In genomic region chr15:80384442-80384841, GRCh38 we compare ENCODE assay signal across 34 cellular contexts. TPM values are rescaled to one million over a fixed set of nuclear protein-coding genes. Genes with fewer than 3 reads are reported as not detected.
"Had no signal": no experiment of that assay in that cellular context is flagged by ENCODE, and none has a peak within 500 bp of the region (broad histone marks: within the 10 kb centered on the region; RNA-seq: fewer than 3 reads in every experiment).

No MANE protein-coding gene starts in this region.

- H3K9me3 Mint-ChIP-seq: activated CD4-positive, alpha-beta memory T cell treated with anti-CD3 and anti-CD28 coated beads, Interleukin-2, amount 10 ng/mL, durations not matched to agents 7 days and 5 days; activated CD4-positive, alpha-beta T cell treated with anti-CD3 and anti-CD28 coated beads, Interleukin-2, amount 10 ng/mL, durations not matched to agents 7 days and 5 days; activated T-helper 17 cell treated with anti-CD3 and anti-CD28 coated beads, Interleukin-2, amount 50 U/mL, for 72 hours; nephron progenitor cell; stimulated activated memory B cell treated with anti-CD40 and anti-IgM and Interleukin-4, amounts not matched to agents 10 μg/mL and 1 μg/mL and 100 μg/mL, for 72 hours; stimulated activated naive CD8-positive, alpha-beta T cell treated with anti-CD3 and anti-CD28 coated beads, Interleukin-15, amount 100 ng/mL, for 72 hours had no signal

- H3K27ac Mint-ChIP-seq: activated CD4-positive, alpha-beta memory T cell treated with anti-CD3 and anti-CD28 coated beads, Interleukin-2, amount 10 ng/mL, durations not matched to agents 7 days and 5 days; activated CD4-positive, alpha-beta T cell treated with anti-CD3 and anti-CD28 coated beads, Interleukin-2, amount 10 ng/mL, durations not matched to agents 7 days and 5 days; activated T-helper 17 cell treated with anti-CD3 and anti-CD28 coated beads, Interleukin-2, amount 50 U/mL, for 72 hours; nephron progenitor cell; progenitor cell of endocrine pancreas; stimulated activated memory B cell treated with anti-CD40 and anti-IgM and Interleukin-4, amounts not matched to agents 10 μg/mL and 1 μg/mL and 100 μg/mL, for 72 hours; stimulated activated naive CD8-positive, alpha-beta T cell treated with anti-CD3 and anti-CD28 coated beads, Interleukin-15, amount 100 ng/mL, for 72 hours; T-cell; WTC11 had no signal

- H3K4me3 ChIP-seq: gastrocnemius medialis, ovary, sigmoid colon, smooth muscle cell, thyroid gland, upper lobe of left lung had no signal

- H3K4me1 Mint-ChIP-seq: activated CD4-positive, alpha-beta memory T cell treated with anti-CD3 and anti-CD28 coated beads, Interleukin-2, amount 10 ng/mL, durations not matched to agents 7 days and 5 days; activated CD4-positive, alpha-beta T cell treated with anti-CD3 and anti-CD28 coated beads, Interleukin-2, amount 10 ng/mL, durations not matched to agents 7 days and 5 days; activated T-helper 17 cell treated with anti-CD3 and anti-CD28 coated beads, Interleukin-2, amount 50 U/mL, for 72 hours; naive B cell; nephron progenitor cell; stimulated activated memory B cell treated with anti-CD40 and anti-IgM and Interleukin-4, amounts not matched to agents 10 μg/mL and 1 μg/mL and 100 μg/mL, for 72 hours; stimulated activated naive CD8-positive, alpha-beta T cell treated with anti-CD3 and anti-CD28 coated beads, Interleukin-15, amount 100 ng/mL, for 72 hours; T-cell had no signal

- H3K9me3 ChIP-seq: gastrocnemius medialis, neutrophil, ovary, sigmoid colon, thyroid gland, upper lobe of left lung had no signal

- H3K27me3 Mint-ChIP-seq: progenitor cell of endocrine pancreas had no signal

- H3K4me3 Mint-ChIP-seq: activated CD4-positive, alpha-beta memory T cell treated with anti-CD3 and anti-CD28 coated beads, Interleukin-2, amount 10 ng/mL, durations not matched to agents 7 days and 5 days; activated CD4-positive, alpha-beta T cell treated with anti-CD3 and anti-CD28 coated beads, Interleukin-2, amount 10 ng/mL, durations not matched to agents 7 days and 5 days; activated T-cell treated with anti-CD3 and anti-CD28 coated beads, Interleukin-2, amount 50 U/mL, for 4 hours; activated T-helper 17 cell treated with anti-CD3 and anti-CD28 coated beads, Interleukin-2, amount 50 U/mL, for 72 hours; naive B cell; nephron progenitor cell; stimulated activated memory B cell treated with anti-CD40 and anti-IgM and Interleukin-4, amounts not matched to agents 10 μg/mL and 1 μg/mL and 100 μg/mL, for 72 hours; stimulated activated naive CD8-positive, alpha-beta T cell treated with anti-CD3 and anti-CD28 coated beads, Interleukin-15, amount 100 ng/mL, for 72 hours; T-cell; WTC11 had no signal

- H3K27me3 ChIP-seq: gastrocnemius medialis, ovary, sigmoid colon, thyroid gland, upper lobe of left lung had no signal

- H3K36me3 Mint-ChIP-seq: naive B cell; stimulated activated memory B cell treated with anti-CD40 and anti-IgM and Interleukin-4, amounts not matched to agents 10 μg/mL and 1 μg/mL and 100 μg/mL, for 72 hours; T-cell; WTC11 had no signal

- H3K36me3 ChIP-seq: brain microvascular endothelial cell, gastrocnemius medialis, neutrophil, ovary, sigmoid colon, thyroid gland, upper lobe of left lung had no signal

- H3K4me1 ChIP-seq: sigmoid colon, thyroid gland, upper lobe of left lung had no signal

- H3K27ac ChIP-seq: brain microvascular endothelial cell, gastrocnemius medialis, neutrophil, ovary, sigmoid colon, thyroid gland, upper lobe of left lung had no signal

- ATAC-seq: activated T-cell treated with anti-CD3 and anti-CD28 coated beads, Interleukin-2, amount 50 U/mL, for 4 hours; activated T-helper 17 cell treated with anti-CD3 and anti-CD28 coated beads, Interleukin-2, amount 50 U/mL, for 72 hours; esophagus mucosa; left ventricle myocardium superior; stimulated activated memory B cell treated with anti-CD40 and anti-IgM and Interleukin-4, amounts not matched to agents 10 μg/mL and 1 μg/mL and 100 μg/mL, for 72 hours; stimulated activated naive CD8-positive, alpha-beta T cell treated with anti-CD3 and anti-CD28 coated beads, Interleukin-15, amount 100 ng/mL, for 72 hours; T-cell; WTC11 had no signal

- DNase-seq: activated CD4-positive, alpha-beta memory T cell treated with anti-CD3 and anti-CD28 coated beads, Interleukin-2, amount 10 ng/mL, durations not matched to agents 7 days and 5 days; activated CD4-positive, alpha-beta T cell treated with anti-CD3 and anti-CD28 coated beads for 1 hour; activated CD4-positive, alpha-beta T cell treated with anti-CD3 and anti-CD28 coated beads, Interleukin-2, amount 10 ng/mL, durations not matched to agents 7 days and 5 days; activated gamma-delta T cell treated with Interleukin-2 at 50 U/mL for 16 hours; activated naive CD4-positive, alpha-beta T cell treated with anti-CD3 and anti-CD28 coated beads, Interleukin-2, amount 50 U/mL, for 16 hours; activated T-cell treated with anti-CD3 and anti-CD28 coated beads, Interleukin-2, amount 50 U/mL, for 4 hours; amniotic stem cell; brain microvascular endothelial cell; cortex of kidney; gastrocnemius medialis; glutamatergic neuron; left cardiac atrium; left ventricle myocardium superior; mammary epithelial cell; naive B cell; nephron progenitor cell; ovary; retina; sigmoid colon; stimulated activated CD4-positive, alpha-beta T cell treated with anti-CD3 and anti-CD28 coated beads, Interleukin-1b, Interleukin-23, amount 100 ng/mL, for 48 hours; stimulated activated CD4-positive, alpha-beta T cell treated with anti-CD3 and anti-CD28 coated beads, Interleukin-4, amount 100 ng/mL, for 4 hours; stimulated activated CD8-positive, alpha-beta memory T cell treated with anti-CD3 and anti-CD28 coated beads, Interleukin-4, amount 100 ng/mL, for 48 hours; stimulated activated naive CD8-positive, alpha-beta T cell treated with anti-CD3 and anti-CD28 coated beads, Interleukin-15, amount 100 ng/mL, for 72 hours; substantia nigra; T-cell; thyroid gland; upper lobe of left lung had no signal

RNA-seq across cellular contexts. Expression of gene ARNT2, which starts 19.7 kb away (rescaled TPM):
- total RNA-seq: activated CD4-positive, alpha-beta memory T cell treated with anti-CD3 and anti-CD28 coated beads, Interleukin-2, amount 10 ng/mL, durations not matched to agents 7 days and 5 days; activated CD4-positive, alpha-beta T cell treated with anti-CD3 and anti-CD28 coated beads, Interleukin-2, amount 10 ng/mL, durations not matched to agents 7 days and 5 days had no signal
